ENCODE assay signal across 7 cellular contexts in genomic region chr2:113769555-113769954, GRCh38.
"Had no signal": no experiment of that assay in that cellular context is flagged by ENCODE, and none has a peak within 500 bp of the region (broad histone marks: within the 10 kb centered on the region; RNA-seq: fewer than 3 reads in every experiment).

No MANE protein-coding gene starts in this region.

- FAIRE-seq: H1, H54, HTR-8/SVneo had no signal

- H3K27ac ChIP-seq: GM23248 had no signal

- DNase-seq: GM23248, H9, HCEC 1CT, KBM-7 had no signal

- H3K4me3 ChIP-seq: GM23248 had no signal
